In genomic region chr12:45192707-45193106, GRCh38 we compare ENCODE assay signal across 10 cellular contexts.
"Had no signal": no experiment of that assay in that cellular context is flagged by ENCODE, and none has a peak within 500 bp of the region (broad histone marks: within the 10 kb centered on the region; RNA-seq: fewer than 3 reads in every experiment).

No MANE protein-coding gene starts in this region.

- H3K36me3 ChIP-seq: lower lobe of right lung had no signal

- H3K9me3 ChIP-seq: lower lobe of right lung, mucosa of descending colon had no signal

- H3K27ac ChIP-seq: lower lobe of right lung had no signal

- H3K4me3 ChIP-seq: lower lobe of right lung, mucosa of descending colon had no signal

- ATAC-seq: esophagus mucosa, natural killer cell had no signal

- DNase-seq: activated T-cell treated with anti-CD3 and anti-CD28 coated beads, Interleukin-2, amount 50 U/mL, for 4 hours; cortex of kidney; lower lobe of right lung; mucosa of descending colon; natural killer cell; right cardiac atrium; stimulated activated CD4-positive, alpha-beta T cell treated with anti-CD3 and anti-CD28 coated beads, Interleukin-1b, Interleukin-23, amount 100 ng/mL, for 48 hours; stimulated activated naive B cell treated with anti-CD40 and anti-IgM and Interleukin-4, amounts not matched to agents 10 μg/mL and 1 μg/mL and 100 μg/mL, for 72 hours; substantia nigra had no signal
